Comparison of ENCODE assay signal across 1 cellular context in the genomic region with DNA sequence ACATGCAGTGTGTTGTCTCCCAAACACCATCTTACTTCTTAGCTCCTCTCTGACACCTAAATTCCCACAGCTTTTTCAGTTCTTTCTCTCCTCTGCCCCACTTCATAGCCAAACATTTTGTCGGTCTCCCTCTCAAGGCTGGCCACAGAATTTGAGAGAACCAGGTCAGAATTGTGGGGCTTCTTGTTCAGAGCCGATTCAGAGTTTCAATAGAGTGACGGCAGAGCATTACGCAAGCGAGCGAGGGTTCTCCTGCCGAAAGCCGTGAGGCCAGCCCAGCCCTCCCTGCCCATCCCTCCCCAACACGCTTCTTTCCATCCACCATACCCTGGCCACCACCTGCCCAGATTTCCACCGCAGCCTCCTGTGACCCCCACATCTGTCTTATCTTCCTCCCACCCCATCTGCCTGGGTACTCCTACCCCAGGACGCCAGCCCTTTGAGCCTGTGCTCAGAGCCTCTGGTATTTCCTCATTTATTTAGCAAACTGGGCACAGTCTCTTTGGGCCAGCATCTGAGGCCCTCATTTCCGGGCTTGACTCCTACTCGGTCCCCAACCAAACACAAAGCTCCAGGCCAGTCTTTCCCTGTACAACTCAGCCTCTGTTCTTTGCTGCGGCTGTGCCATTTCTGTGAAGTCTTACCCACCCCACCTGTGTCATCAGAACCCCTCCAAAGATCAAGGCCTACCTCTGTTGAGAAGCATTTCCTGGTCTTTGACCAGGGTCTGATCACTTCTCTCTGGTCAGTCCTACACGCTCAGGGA.
TF ChIP-seq lines count a peak whose summit lies in the region.

No MANE protein-coding gene starts in this region.

TF ChIP-seq in HepG2, 621 proteins besides CTCF, POLR2A, EP300 and RAD21 (continued from another document):
- TF ChIP-seq THAP9 (CRISPR knock-in tag; IDR thresholded peaks at IDR 0.05; ENCODE audit: borderline replicate concordance) (peak; percentile 61; the same call in 1 of the 2 replicates), HES4 (CRISPR knock-in tag; IDR thresholded peaks at IDR 0.05; ENCODE audit: borderline replicate concordance) (0 out of 2 replicates have a peak, but pooled peaks have one; percentile 61), CEBPG (CRISPR knock-in tag; IDR thresholded peaks at IDR 0.05) (peak; percentile 73), SMYD3 (CRISPR knock-in tag; IDR thresholded peaks at IDR 0.05) (0 out of 2 replicates have a peak, but pooled peaks have one; percentile 61)
- TF ChIP-seq, protein P1, sequence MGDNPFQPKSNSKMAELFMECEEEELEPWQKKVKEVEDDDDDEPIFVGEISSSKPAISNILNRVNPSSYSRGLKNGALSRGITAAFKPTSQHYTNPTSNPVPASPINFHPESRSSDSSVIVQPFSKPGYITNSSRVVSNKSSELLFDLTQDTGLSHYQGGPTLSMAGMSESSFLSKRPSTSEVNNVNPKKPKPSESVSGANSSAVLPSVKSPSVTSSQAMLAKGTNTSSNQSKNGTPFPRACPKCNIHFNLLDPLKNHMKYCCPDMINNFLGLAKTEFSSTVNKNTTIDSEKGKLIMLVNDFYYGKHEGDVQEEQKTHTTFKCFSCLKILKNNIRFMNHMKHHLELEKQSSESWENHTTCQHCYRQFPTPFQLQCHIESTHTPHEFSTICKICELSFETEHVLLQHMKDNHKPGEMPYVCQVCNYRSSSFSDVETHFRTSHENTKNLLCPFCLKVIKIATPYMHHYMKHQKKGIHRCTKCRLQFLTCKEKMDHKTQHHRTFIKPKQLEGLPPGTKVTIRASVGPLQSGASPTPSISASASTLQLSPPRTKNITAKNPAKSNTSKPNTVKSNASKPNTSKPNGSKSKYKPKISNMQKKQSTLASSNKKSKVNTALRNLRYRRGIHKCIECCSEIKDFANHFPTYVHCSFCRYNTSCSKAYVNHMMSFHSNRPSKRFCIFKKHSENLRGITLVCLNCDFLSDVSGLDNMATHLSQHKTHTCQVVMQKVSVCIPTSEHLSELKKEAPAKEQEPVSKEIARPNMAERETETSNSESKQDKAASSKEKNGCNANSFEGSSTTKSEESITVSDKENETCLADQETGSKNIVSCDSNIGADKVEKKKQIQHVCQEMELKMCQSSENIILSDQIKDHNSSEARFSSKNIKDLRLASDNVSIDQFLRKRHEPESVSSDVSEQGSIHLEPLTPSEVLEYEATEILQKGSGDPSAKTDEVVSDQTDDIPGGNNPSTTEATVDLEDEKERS (CRISPR knock-in tag; IDR thresholded peaks at IDR 0.05), result 0 out of 2 replicates have a peak, but pooled peaks have one; percentile 70
